ENCODE assay signal across 29 cellular contexts in the genomic region with DNA sequence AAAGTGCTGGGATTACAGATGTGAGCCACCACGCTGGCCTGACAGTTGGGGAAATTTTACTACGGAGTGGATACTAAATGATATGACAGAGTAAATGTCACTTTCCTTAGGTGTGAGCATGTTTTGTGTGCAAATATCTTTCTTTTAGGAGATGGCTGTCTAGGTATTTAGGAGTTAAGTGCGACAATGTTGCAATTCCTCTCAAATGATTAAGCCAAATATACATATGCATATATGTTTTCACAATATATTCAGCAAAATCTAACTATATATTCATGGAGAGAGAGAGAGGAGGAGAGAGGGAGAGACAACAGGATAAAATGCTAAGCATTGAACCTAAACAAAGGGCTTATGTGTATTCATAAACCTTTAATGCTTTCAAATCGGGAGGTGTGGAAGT. TPM values are rescaled to one million over a fixed set of nuclear protein-coding genes. Genes with fewer than 3 reads are reported as not detected.
"Had no signal": no experiment of that assay in that cellular context is flagged by ENCODE, and none has a peak within 500 bp of the region (broad histone marks: within the 10 kb centered on the region; RNA-seq: fewer than 3 reads in every experiment).

No MANE protein-coding gene starts in this region.

- H3K36me3 ChIP-seq: colonic mucosa had no signal

- FAIRE-seq: colon, endometrium, endothelial cell of umbilical vein, frontal cortex had no signal

- H3K27ac Mint-ChIP-seq: dendritic cell treated with granulocyte-macrophage colony-stimulating factor and Interleukin-4, amounts not matched to agents 40 ng/mL and 50 ng/mL, for 4 days; effector memory CD8-positive, alpha-beta T cell; endodermal cell had no signal

- H3K4me1 ChIP-seq: colonic mucosa had no signal

- DNase-seq: colonic mucosa; cortex of kidney; dermis blood vessel endothelial cell; dorsolateral prefrontal cortex; effector CD4-positive, alpha-beta T cell; effector CD8-positive, alpha-beta T cell; effector memory CD4-positive, alpha-beta T cell; effector memory CD8-positive, alpha-beta T cell; endodermal cell; erythroblast; esophagus squamous epithelium; foreskin fibroblast; foreskin keratinocyte; foreskin melanocyte; gastrocnemius medialis; glutamatergic neuron; head of caudate nucleus; heart left ventricle; heart right ventricle had no signal

- H3K27me3 ChIP-seq: colonic mucosa, dorsolateral prefrontal cortex, esophagus muscularis mucosa, esophagus squamous epithelium, foreskin keratinocyte, gastrocnemius medialis, gastroesophageal sphincter, heart left ventricle, heart right ventricle had no signal

- H3K9me3 Mint-ChIP-seq: dendritic cell treated with granulocyte-macrophage colony-stimulating factor and Interleukin-4, amounts not matched to agents 40 ng/mL and 50 ng/mL, for 4 days; effector memory CD8-positive, alpha-beta T cell; endodermal cell had no signal

- H3K4me3 Mint-ChIP-seq: dendritic cell treated with granulocyte-macrophage colony-stimulating factor and Interleukin-4, amounts not matched to agents 40 ng/mL and 50 ng/mL, for 4 days; effector memory CD8-positive, alpha-beta T cell; endodermal cell had no signal

- H3K9me3 ChIP-seq: colonic mucosa, esophagus muscularis mucosa, esophagus squamous epithelium, gastrocnemius medialis, gastroesophageal sphincter, heart left ventricle, heart right ventricle had no signal

- H3K27ac ChIP-seq: colonic mucosa, coronary artery, dorsolateral prefrontal cortex, epithelial cell of prostate, esophagus muscularis mucosa, esophagus squamous epithelium, foreskin keratinocyte, gastrocnemius medialis, gastroesophageal sphincter, heart left ventricle, heart right ventricle had no signal

- ATAC-seq: effector memory CD8-positive, alpha-beta T cell; esophagus mucosa; foreskin keratinocyte; gastrocnemius medialis; gastroesophageal sphincter; heart left ventricle; heart right ventricle had no signal

- H3K27me3 Mint-ChIP-seq: dendritic cell treated with granulocyte-macrophage colony-stimulating factor and Interleukin-4, amounts not matched to agents 40 ng/mL and 50 ng/mL, for 4 days; effector memory CD8-positive, alpha-beta T cell had no signal

- H3K4me3 ChIP-seq: colonic mucosa, coronary artery, dorsolateral prefrontal cortex, esophagus muscularis mucosa, esophagus squamous epithelium, gastrocnemius medialis, gastroesophageal sphincter, heart left ventricle, heart right ventricle had no signal

RNA-seq across cellular contexts. Expression of a gene that starts 17.3 kb away (rescaled TPM):
- total RNA-seq: endothelial cell of umbilical vein had no signal
